In genomic region chr19:41401483-41401882, GRCh38 we compare ENCODE assay signal across 1 cellular context.
TF ChIP-seq lines count a peak whose summit lies in the region.

No MANE protein-coding gene starts in this region.

TF ChIP-seq in endothelial cell of umbilical vein, 7 proteins besides CTCF, POLR2A, EP300 and RAD21:
- TF ChIP-seq MYC (IDR thresholded peaks at IDR 0.05; ENCODE audit: low read depth, low read length) (no peak), FOS (IDR thresholded peaks at IDR 0.05; ENCODE audit: borderline replicate concordance, insufficient read depth, low read length) (peak; percentile 96), POLR2AphosphoS5 (IDR thresholded peaks at IDR 0.05; ENCODE audit: insufficient read depth, low read depth, low read length) (peak; percentile 94), GATA2 (IDR thresholded peaks at IDR 0.05; ENCODE audit: insufficient read depth, insufficient read length, low read depth, low read length) (peak; percentile 94), EZH2 (IDR thresholded peaks at IDR 0.05; ENCODE audit: borderline replicate concordance, low read depth, low read length, severe bottlenecking) (no peak), JUN (IDR thresholded peaks at IDR 0.05; ENCODE audit: borderline replicate concordance, insufficient read depth, insufficient read length, low read depth) (peak; percentile 81), MAX (IDR thresholded peaks at IDR 0.05; ENCODE audit: insufficient read depth, insufficient read length) (no peak)
